19 cellular contexts compared by ENCODE assay signal in genomic region chr10:126158090-126158489, GRCh38.
"Had no signal": no experiment of that assay in that cellular context is flagged by ENCODE, and none has a peak within 500 bp of the region (broad histone marks: within the 10 kb centered on the region; RNA-seq: fewer than 3 reads in every experiment).

No MANE protein-coding gene starts in this region.

- H3K27ac ChIP-seq: RWPE1 had no signal

- H3K9ac ChIP-seq: SK-N-SH had no signal

- ATAC-seq: HepG2 had no signal

- H3K27me3 ChIP-seq: MG63 had no signal

- DNase-seq: IMR-90, Karpas-422, KG1, MG63, NCI-H1092, NCI-H1105 treated with DMSO at 0.1 percent for 48 hours, NCI-H1417 treated with DMSO at 0.1 percent for 48 hours, NCI-H146, NCI-H1694 treated with DMSO at 0.1 percent for 48 hours, NCI-H1930, NCI-H2107, NCI-H2227 treated with DMSO at 0.1 percent for 48 hours, NCI-H524, NCI-H526 treated with DMSO at 0.1 percent for 48 hours, NCI-H748 treated with DMSO at 0.1 percent for 48 hours, SHP77, SK-N-SH had no signal

- FAIRE-seq: HepG2 had no signal

- H3K4me2 ChIP-seq: SK-N-SH had no signal

- H3K4me3 ChIP-seq: MG63 had no signal

- H3K9me3 ChIP-seq: SK-N-SH had no signal
